7 cellular contexts compared by ENCODE assay signal in the genomic region with DNA sequence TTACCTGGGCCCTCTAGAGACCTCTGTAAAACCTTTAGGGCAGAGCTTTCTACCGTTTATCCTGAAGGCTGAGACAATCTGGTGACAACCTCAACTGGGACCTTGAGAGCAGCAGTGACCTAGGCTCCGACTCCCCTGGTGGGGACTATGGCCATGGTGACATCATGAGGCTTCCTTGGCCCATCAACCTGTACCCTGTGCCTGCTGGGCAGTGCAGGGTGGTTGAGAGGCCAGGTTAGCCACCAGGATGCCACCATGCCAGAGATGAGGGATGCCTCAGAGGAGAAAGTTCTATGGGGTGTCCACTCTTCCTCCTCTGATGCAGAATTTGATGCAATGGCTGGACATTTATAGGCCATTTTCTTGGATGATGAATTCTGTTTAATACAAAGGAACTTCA.
"Had no signal": no experiment of that assay in that cellular context is flagged by ENCODE, and none has a peak within 500 bp of the region (broad histone marks: within the 10 kb centered on the region; RNA-seq: fewer than 3 reads in every experiment).

No MANE protein-coding gene starts in this region.

- DNase-seq: H9, HCEC 1CT, IMR-90 had no signal

- H3K4me3 Mint-ChIP-seq: GM23338, H9 had no signal

- H3K27ac Mint-ChIP-seq: GM23338 had no signal

- FAIRE-seq: H1, H54 had no signal

- H3K4me3 ChIP-seq: GM23338 had no signal

- ATAC-seq: GM23338 had no signal

- H3K27ac ChIP-seq: HL-60 had no signal
